In the genomic region with DNA sequence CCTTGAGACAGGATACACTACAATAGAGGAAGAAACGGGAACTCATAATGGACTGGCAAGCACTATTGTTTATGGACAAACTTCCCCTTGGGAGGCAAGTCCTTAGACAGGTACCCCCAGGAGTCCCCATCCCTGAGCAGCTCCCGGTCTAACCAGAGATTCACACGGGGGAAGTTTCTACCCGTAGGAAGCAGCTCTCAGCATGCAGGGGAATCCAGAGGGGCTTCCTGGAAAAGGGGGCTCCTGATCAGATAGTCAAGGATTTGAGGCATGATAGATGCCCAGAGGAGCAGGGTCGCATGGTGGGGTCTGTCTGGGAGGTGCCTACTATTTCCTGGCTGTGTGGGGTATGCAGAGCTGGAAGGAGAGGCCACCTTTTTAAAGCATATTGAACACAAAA, we compare ENCODE assay signal across 22 cellular contexts.
DNase-seq lines count a peak whose midpoint lies in the region; ATAC-seq, FAIRE-seq and TF ChIP-seq lines count a peak whose summit lies in the region.
"Had no signal": no experiment of that assay in that cellular context is flagged by ENCODE, and none has a peak within 500 bp of the region (broad histone marks: within the 10 kb centered on the region; RNA-seq: fewer than 3 reads in every experiment).

No MANE protein-coding gene starts in this region.

- no peak overlapping the region for H2AFZ ChIP-seq in neural progenitor cell (replicated peaks)
- H2AFZ ChIP-seq: GM23338 had no signal

- no peaks in the 10 kb centered on the region for H3K36me3 ChIP-seq in BLaER1 treated with 17β-estradiol and CSF1 and Interleukin-3, amounts not matched to agents 10 nM and 100 nM
- no peaks in the 10 kb centered on the region for H3K36me3 ChIP-seq in esophagus muscularis mucosa
- H3K36me3 ChIP-seq in neural progenitor cell, result no peaks in the 10 kb centered on the region
- H3K36me3 ChIP-seq in Caco-2 (ENCODE audit: control insufficient read depth, insufficient read depth, low read length), result no peaks in the 10 kb centered on the region

- H3K4me1 Mint-ChIP-seq in neural progenitor cell (peaks cover 38% of the 10 kb centered on the region), Caco-2 (ENCODE audit: low read depth, unreplicated experiment) (no peaks in the 10 kb centered on the region)
- H3K4me1 Mint-ChIP-seq: IgD-negative memory B cell had no signal

- H3F3A ChIP-seq in neural progenitor cell (ENCODE audit: low read depth), result no peaks in the 10 kb centered on the region

- no peak for TF ChIP-seq CTCF in GM10248 (IDR thresholded peaks at IDR 0.05; ENCODE audit: control extremely low read depth, extremely low read depth, low read depth, missing control alignments)
- no peak for TF ChIP-seq CTCF in esophagus muscularis mucosa (IDR thresholded peaks at IDR 0.05)
- no peak for TF ChIP-seq CTCF in neural progenitor cell (IDR thresholded peaks at IDR 0.05)
- TF ChIP-seq CTCF in Caco-2 (IDR thresholded peaks at IDR 0.05; ENCODE audit: insufficient read depth in 1 of 2, low read depth in 1 of 2, low read length in 1 of 2, severe bottlenecking in 1 of 2, unreplicated experiment in 1 of 2), result no peak

- no peaks in the 10 kb centered on the region for H3K79me2 ChIP-seq in neural progenitor cell (ENCODE audit: low read depth)

- no peak overlapping the region for H3K4me3 ChIP-seq in BLaER1 treated with 17β-estradiol and CSF1 and Interleukin-3, amounts not matched to agents 10 nM and 100 nM
- H3K4me3 ChIP-seq in esophagus muscularis mucosa (no peak overlapping the region), neural progenitor cell (no peak overlapping the region), Caco-2 (ENCODE audit: low read depth, low read length) (no peak overlapping the region)
- H3K4me3 ChIP-seq: GM23338 had no signal

- H3K27ac ChIP-seq in BLaER1 treated with 17β-estradiol and CSF1 and Interleukin-3, amounts not matched to agents 10 nM and 100 nM, result no peak overlapping the region
- H3K27ac ChIP-seq in esophagus muscularis mucosa (replicated peaks in 1 of 4), result no peak overlapping the region
- no peak overlapping the region for H3K27ac ChIP-seq in neural progenitor cell

- TF ChIP-seq POLR2A in esophagus muscularis mucosa (IDR thresholded peaks at IDR 0.05; ENCODE audit: low read depth) (no peak), H54 (IDR thresholded peaks at IDR 0.05; ENCODE audit: low read depth, low read length) (no peak)

- POLR2A ChIA-PET in GM10248 (lab: Yijun Ruan, JAX) (no interaction called here), Caco-2 (lab: Charles Lee) (interaction anchor here (0.5 kb wide), 1 partner anchor 877 kb away, joined by 4 read pairs; no protein-coding TSS in a partner anchor)

- DNase-seq in GM10248 (ENCODE audit: extremely low spot score) (peak; percentile 5), esophagus muscularis mucosa (ENCODE audit: extremely low spot score) (peak; percentile 70), neural progenitor cell (ENCODE audit: low spot score) (no peak), Ammon's horn (ENCODE audit: low spot score) (no peak), H54 (ENCODE audit: insufficient read length, low spot score) (no peak), Caco-2 (no peak)
- DNase-seq: ACHN, DMS 273 treated with DMSO at 0.1 percent for 48 hours, DMS53, HFFc6, KBM-7 had no signal

- H3K4me2 ChIP-seq in BLaER1 treated with 17β-estradiol and CSF1 and Interleukin-3, amounts not matched to agents 10 nM and 100 nM, result peak overlapping the region in 8 of 11 experiments; percentile 16 to 70 (median 53); a peak in 14 of 22 replicates
- no peak overlapping the region for H3K4me2 ChIP-seq in neural progenitor cell
- H3K4me2 ChIP-seq: GM23338 had no signal

- peaks cover 6% of the 10 kb centered on the region for H3K9me3 Mint-ChIP-seq in neural progenitor cell
- H3K9me3 Mint-ChIP-seq in Caco-2 (ENCODE audit: unreplicated experiment), result peaks cover 16% of the 10 kb centered on the region
- H3K9me3 Mint-ChIP-seq: CD8-positive, alpha-beta T cell had no signal

- no peak for ATAC-seq in HG03571 (IDR thresholded peaks at IDR 0.05; ENCODE audit: unreplicated experiment)
- ATAC-seq: CD8-positive, alpha-beta T cell; GM23338; HCT116 had no signal

- no peak overlapping the region for H3K4me3 Mint-ChIP-seq in neural progenitor cell
- no peak overlapping the region for H3K4me3 Mint-ChIP-seq in Caco-2 (ENCODE audit: unreplicated experiment)
- H3K4me3 Mint-ChIP-seq: CD8-positive, alpha-beta T cell; GM23338; HFFc6; IgD-negative memory B cell had no signal

- H3K4me1 ChIP-seq in BLaER1 treated with 17β-estradiol and CSF1 and Interleukin-3, amounts not matched to agents 10 nM and 100 nM, result peaks cover 0 to 73% (median 46%) of the 10 kb centered on the region in 10 experiments; a peak in 15 of 20 replicates
- H3K4me1 ChIP-seq in esophagus muscularis mucosa (no peaks in the 10 kb centered on the region), neural progenitor cell (peaks cover 18% of the 10 kb centered on the region), Caco-2 (no peaks in the 10 kb centered on the region)

- no TSS peak for BruUV-seq in Caco-2 (replicated peaks; lab: Mats Ljungman, UMichigan)

- intact Hi-C loops in esophagus muscularis mucosa (cut with DNase I), result no loop called here
- intact Hi-C loops in Caco-2 (cut with micrococcal nuclease; ENCODE audit: unreplicated experiment), result no loop called here

- FAIRE-seq in H54 (lab: Jason Lieb, UNC), result no peak
- FAIRE-seq: A204.1, G401.6, GM12892, GM18507, HTR-8/SVneo had no signal

- no peaks in the 10 kb centered on the region for H3K27me3 ChIP-seq in BLaER1 treated with 17β-estradiol and CSF1 and Interleukin-3, amounts not matched to agents 10 nM and 100 nM
- H3K27me3 ChIP-seq in esophagus muscularis mucosa (peaks cover 0 to 6% (median 0%) of the 10 kb centered on the region in 4 donors), neural progenitor cell (no peaks in the 10 kb centered on the region), Caco-2 (replicated peaks; ENCODE audit: control insufficient read depth, insufficient read depth, low read length) (no peaks in the 10 kb centered on the region)

- H3K27me3 Mint-ChIP-seq in neural progenitor cell (ENCODE audit: insufficient read depth, low read depth) (peaks cover 19% of the 10 kb centered on the region), Caco-2 (ENCODE audit: insufficient read depth, unreplicated experiment) (peaks cover 8% of the 10 kb centered on the region)
- H3K27me3 Mint-ChIP-seq: IgD-negative memory B cell had no signal

- H3K36me3 Mint-ChIP-seq in neural progenitor cell (no peaks in the 10 kb centered on the region), Caco-2 (ENCODE audit: insufficient read depth, unreplicated experiment) (no peaks in the 10 kb centered on the region)
- H3K36me3 Mint-ChIP-seq: CD8-positive, alpha-beta T cell; IgD-negative memory B cell had no signal

- H3K27ac Mint-ChIP-seq in neural progenitor cell (peak overlapping the region; percentile 61), Caco-2 (ENCODE audit: unreplicated experiment) (no peak overlapping the region)
- H3K27ac Mint-ChIP-seq: CD8-positive, alpha-beta T cell; GM23338; HFFc6; IgD-negative memory B cell had no signal

- TF ChIP-seq EP300 in esophagus muscularis mucosa (IDR thresholded peaks at IDR 0.05), result no peak

- peaks cover 0 to 7% (median 0%) of the 10 kb centered on the region in 11 experiments; a peak in 1 of 22 replicates for H3K9me3 ChIP-seq in BLaER1 treated with 17β-estradiol and CSF1 and Interleukin-3, amounts not matched to agents 10 nM and 100 nM (replicated peaks in 1 of 11)
- H3K9me3 ChIP-seq in esophagus muscularis mucosa (peaks cover 0 to 9% (median 4%) of the 10 kb centered on the region in 4 donors), neural progenitor cell (ENCODE audit: low read depth) (no peaks in the 10 kb centered on the region), Caco-2 (no peaks in the 10 kb centered on the region)

- H4K20me1 ChIP-seq in BLaER1 treated with 17β-estradiol and CSF1 and Interleukin-3, amounts not matched to agents 10 nM and 100 nM, result no peaks in the 10 kb centered on the region
- no peaks in the 10 kb centered on the region for H4K20me1 ChIP-seq in neural progenitor cell (ENCODE audit: low read depth)

- WGBS in esophagus muscularis mucosa, result 78% methylated on average over 5 of the region's 5 CpGs

- H3K9ac ChIP-seq in BLaER1 treated with 17β-estradiol and CSF1 and Interleukin-3, amounts not matched to agents 10 nM and 100 nM, result no peak overlapping the region
- no peak overlapping the region for H3K9ac ChIP-seq in neural progenitor cell

- CTCF ChIA-PET in GM10248 (lab: Yijun Ruan, JAX) (no interaction called here), Caco-2 (lab: Charles Lee) (no interaction called here)

Comparison
In these comparisons a context has a peak if more than half of its experiments do, and no peak if none do; other contexts are left out.
1. DNase-seq: peak in GM10248 (single experiment) and esophagus muscularis mucosa (single experiment); none in neural progenitor cell (single experiment), Ammon's horn (single experiment), H54 (single experiment) and Caco-2 (0 of 2).